22 cellular contexts compared by ENCODE assay signal in genomic region chr6:167719920-167720319, GRCh38.
A peak's percentile ranks its signal among the peaks of the same experiment; 100 is the strongest.
DNase-seq lines count a peak whose midpoint lies in the region; ATAC-seq, FAIRE-seq and TF ChIP-seq lines count a peak whose summit lies in the region.
"Had no signal": no experiment of that assay in that cellular context is flagged by ENCODE, and none has a peak within 500 bp of the region (broad histone marks: within the 10 kb centered on the region; RNA-seq: fewer than 3 reads in every experiment).

No MANE protein-coding gene starts in this region.

- H3K14ac ChIP-seq in H1 (ENCODE audit: insufficient read length) (no peak overlapping the region), mesenchymal stem cell (ENCODE audit: low read length in 2 of 2) (peak overlapping the region in 1 of 2 experiments; percentile 36)

- no peaks in the 10 kb centered on the region for H3K9me3 ChIP-seq in H1 (ENCODE audit: insufficient read depth in 2 of 2, low read depth in 1 of 2, low read length in 1 of 2)
- H3K9me3 ChIP-seq in mesenchymal stem cell (ENCODE audit: control insufficient read depth, low read length), result peaks cover 15% of the 10 kb centered on the region
- H3K9me3 ChIP-seq in upper lobe of left lung, result peaks cover 0 to 5% (median 0%) of the 10 kb centered on the region in 4 donors
- H3K9me3 ChIP-seq: MG63 had no signal

- no peak for TF ChIP-seq POLR2A in H1 (IDR thresholded peaks at IDR 0.05; ENCODE audit: control extremely low read depth in 1 of 2, low read depth in 2 of 2, low read length in 2 of 2)
- TF ChIP-seq POLR2A in upper lobe of left lung (IDR thresholded peaks at IDR 0.05), result no peak

- no peak for TF ChIP-seq RAD21 in H1 (IDR thresholded peaks at IDR 0.05 in 1 of 2, conservative IDR thresholded peaks at IDR 0.05 in 1 of 2; ENCODE audit: low read depth in 2 of 2, low read length in 2 of 2)

- H2AFZ ChIP-seq in H1 (ENCODE audit: low read length), result peak overlapping the region; percentile 64; the same call in 1 of the 2 replicates
- H2AFZ ChIP-seq in mesenchymal stem cell (ENCODE audit: low read depth, low read length), result no peak overlapping the region
- H2AFZ ChIP-seq: GM23248 had no signal

- no peak for FAIRE-seq in H1 (lab: Jason Lieb, UNC)
- FAIRE-seq: GM12892 had no signal

- POLR2A ChIA-PET in H1 (lab: Charles Lee; ENCODE audit: partially characterized antibody), result no interaction called here
- POLR2A ChIA-PET in HEK293T (lab: Yijun Ruan, JAX), result no interaction called here

- no peak overlapping the region for H3K56ac ChIP-seq in H1 (replicated peaks; ENCODE audit: insufficient read length, low read depth, low read length)

- no peaks in the 10 kb centered on the region for H4K20me1 ChIP-seq in H1 (replicated peaks in 1 of 2; ENCODE audit: control insufficient read depth in 1 of 2, insufficient read depth in 2 of 2, low read length in 2 of 2)
- H4K20me1 ChIP-seq: BLaER1 treated with 17β-estradiol and CSF1 and Interleukin-3, amounts not matched to agents 10 nM and 100 nM had no signal

- H3K4me2 ChIP-seq in H1 (ENCODE audit: insufficient read depth in 1 of 2, low read depth in 2 of 2, low read length in 2 of 2), result no peak overlapping the region
- H3K4me2 ChIP-seq in mesenchymal stem cell (ENCODE audit: low read length, poor library complexity, severe bottlenecking), result no peak overlapping the region

- ATAC-seq in upper lobe of left lung (ENCODE audit: low FRiP score in 2 of 2), result peak; percentile 15 to 21

- H3K4me3 ChIP-seq in H1 (ENCODE audit: extremely low read depth in 1 of 4, insufficient read depth in 2 of 4, low read depth in 3 of 4, low read length in 4 of 4), result no peak overlapping the region
- peak overlapping the region in 1 of 2 experiments; percentile 7 for H3K4me3 ChIP-seq in mesenchymal stem cell (ENCODE audit: insufficient read depth in 1 of 2, low read depth in 1 of 2, low read length in 2 of 2)
- no peak overlapping the region for H3K4me3 ChIP-seq in upper lobe of left lung
- H3K4me3 ChIP-seq: BLaER1 treated with 17β-estradiol and CSF1 and Interleukin-3, amounts not matched to agents 10 nM and 100 nM; GM23248; MG63 had no signal

- no peaks in the 10 kb centered on the region for H3K79me2 ChIP-seq in H1 (ENCODE audit: control insufficient read depth in 1 of 2, insufficient read depth in 2 of 2, low read length in 2 of 2)

- 89% methylated on average over 23 of the region's 23 CpGs; no CpG with 5 or more reads in 1 of the 2 experiments for WGBS in H1 (ENCODE audit: extremely low coverage in 1 of 2, insufficient coverage in 1 of 2, insufficient read length in 1 of 2, insufficient replicate concordance in 2 of 2, low coverage in 1 of 2, low lambda C conversion rate in 2 of 2, missing lambda C conversion rate in 1 of 2), 2 experiments
- 94% methylated on average over 23 of the region's 23 CpGs for WGBS in mesenchymal stem cell
- 79 to 90% methylated on average over 23 of the region's 23 CpGs for WGBS in upper lobe of left lung, 2 donors

- H3K9ac ChIP-seq in H1 (replicated peaks in 1 of 4; ENCODE audit: extremely low read depth in 1 of 4, low read depth in 3 of 4, low read length in 3 of 4) (no peak overlapping the region), mesenchymal stem cell (ENCODE audit: low read length) (no peak overlapping the region)
- H3K9ac ChIP-seq: BLaER1 treated with 17β-estradiol and CSF1 and Interleukin-3, amounts not matched to agents 10 nM and 100 nM; GM23248 had no signal

- TF ChIP-seq EP300 in H1 (IDR thresholded peaks at IDR 0.05; ENCODE audit: borderline replicate concordance in 1 of 2, low read depth in 2 of 2, low read length in 2 of 2) (no peak), upper lobe of left lung (IDR thresholded peaks at IDR 0.05) (no peak)

- H3K27me3 ChIP-seq in H1 (replicated peaks in 1 of 4; ENCODE audit: control insufficient read depth in 3 of 4, extremely low read depth in 1 of 4, insufficient read depth in 3 of 4, low read length in 3 of 4) (no peaks in the 10 kb centered on the region), mesenchymal stem cell (ENCODE audit: control insufficient read depth in 1 of 2, insufficient read depth in 1 of 2, low read length in 2 of 2) (peaks cover 6 to 38% of the 10 kb centered on the region in 2 experiments), upper lobe of left lung (no peaks in the 10 kb centered on the region)

- no peak overlapping the region for H3K27ac ChIP-seq in H1 (ENCODE audit: low read depth, low read length)
- H3K27ac ChIP-seq in mesenchymal stem cell (ENCODE audit: low read length, poor library complexity, severe bottlenecking), result no peak overlapping the region
- no peak overlapping the region for H3K27ac ChIP-seq in upper lobe of left lung
- H3K27ac ChIP-seq: BLaER1 treated with 17β-estradiol and CSF1 and Interleukin-3, amounts not matched to agents 10 nM and 100 nM; GM23248 had no signal

- H2BK15ac ChIP-seq in H1 (ENCODE audit: low read length) (no peak overlapping the region), mesenchymal stem cell (ENCODE audit: low read depth, poor library complexity, severe bottlenecking) (no peak overlapping the region)

- no peak for TF ChIP-seq CTCF in H1 (IDR thresholded peaks at IDR 0.05; ENCODE audit: control extremely low read depth in 1 of 3, insufficient read depth in 1 of 3, low read depth in 1 of 3, low read length in 3 of 3)
- TF ChIP-seq CTCF in upper lobe of left lung (IDR thresholded peaks at IDR 0.05), result no peak

- H2AK5ac ChIP-seq in H1 (ENCODE audit: low read depth, low read length) (no peak overlapping the region), mesenchymal stem cell (ENCODE audit: low read length, severe bottlenecking) (no peak overlapping the region)

- CTCF ChIA-PET in H1 (lab: Charles Lee; ENCODE audit: partially characterized antibody), result interaction anchor here (1.4 kb wide), 1 partner anchor 12 kb away, joined by 3 read pairs; no protein-coding TSS in a partner anchor
- CTCF ChIA-PET in HEK293T (lab: Yijun Ruan, JAX), result no interaction called here

- H4K5ac ChIP-seq in H1 (ENCODE audit: insufficient read length, low read depth, low read length), result no peak overlapping the region

- H2BK5ac ChIP-seq in H1 (ENCODE audit: low read depth, low read length), result no peak overlapping the region; the same call in 1 of the 2 replicates
- no peak overlapping the region for H2BK5ac ChIP-seq in mesenchymal stem cell (ENCODE audit: low read depth, low read length, poor library complexity, severe bottlenecking)

- H2BK12ac ChIP-seq in H1 (ENCODE audit: low read depth, low read length), result no peak overlapping the region
- H2BK12ac ChIP-seq in mesenchymal stem cell (ENCODE audit: low read length in 2 of 2), result no peak overlapping the region

- H4K8ac ChIP-seq in H1 (ENCODE audit: extremely low read depth, insufficient read depth, low read length) (no peak overlapping the region), mesenchymal stem cell (ENCODE audit: low read length) (no peak overlapping the region)

- H3K79me1 ChIP-seq in H1 (ENCODE audit: low read depth, low read length) (no peaks in the 10 kb centered on the region), mesenchymal stem cell (replicated peaks; ENCODE audit: low read length, poor library complexity, severe bottlenecking) (no peaks in the 10 kb centered on the region)

- no peak overlapping the region for H3K18ac ChIP-seq in H1 (ENCODE audit: extremely low read depth, low read length)
- no peak overlapping the region for H3K18ac ChIP-seq in mesenchymal stem cell (ENCODE audit: low read depth in 1 of 2, low read length in 2 of 2)

- no peak overlapping the region for H4K91ac ChIP-seq in H1 (replicated peaks; ENCODE audit: insufficient read length, low read length)
- peak overlapping the region; percentile 27 for H4K91ac ChIP-seq in mesenchymal stem cell (ENCODE audit: low read length)

- no peaks in the 10 kb centered on the region for H3K36me3 ChIP-seq in H1 (ENCODE audit: control insufficient read depth in 2 of 4, insufficient read depth in 4 of 4, low read length in 3 of 4)
- H3K36me3 ChIP-seq in mesenchymal stem cell (ENCODE audit: control insufficient read depth in 1 of 2, insufficient read depth in 2 of 2, low read depth in 1 of 2, low read length in 2 of 2), result no peaks in the 10 kb centered on the region
- no peaks in the 10 kb centered on the region for H3K36me3 ChIP-seq in upper lobe of left lung
- H3K36me3 ChIP-seq: BLaER1 treated with 17β-estradiol and CSF1 and Interleukin-3, amounts not matched to agents 10 nM and 100 nM; MG63 had no signal

- peak; percentile 39 for DNase-seq in activated effector memory CD4-positive, alpha-beta T cell treated with anti-CD3 and anti-CD28 coated beads, Interleukin-2, amount 50 U/mL, for 16 hours
- no peak for DNase-seq in activated effector memory CD4-positive, alpha-beta T cell treated with Interleukin-2 at 50 U/mL for 16 hours
- DNase-seq in H1 (ENCODE audit: low read depth in 1 of 2, low spot score in 2 of 2) (no peak), mesenchymal stem cell (no peak), upper lobe of left lung (peak in 1 of 2 donors; percentile 66), H4 (ENCODE audit: low spot score) (no peak), cortex of kidney (lab: John Stamatoyannopoulos, UW) (no peak), HEK293T (ENCODE audit: extremely low spot score) (no peak)
- DNase-seq: 8988T; Caco-2; CD4-positive, alpha-beta memory T cell; GM23248; MG63; NCI-H1048; NCI-H1417 treated with DMSO at 0.1 percent for 48 hours; NCI-H187; NCI-H446 treated with DMSO at 0.1 percent for 48 hours; NCI-H526 treated with DMSO at 0.1 percent for 48 hours; OCI-M1; Right ventricle myocardium superior had no signal

- H3K23ac ChIP-seq in H1 (ENCODE audit: insufficient read length) (no peak overlapping the region), mesenchymal stem cell (ENCODE audit: low read length in 2 of 2) (no peak overlapping the region)

- H3K23me2 ChIP-seq in H1 (ENCODE audit: low read depth, low read length), result no peaks in the 10 kb centered on the region

- no peak overlapping the region for H2BK20ac ChIP-seq in H1 (ENCODE audit: low read length)

- H2BK120ac ChIP-seq in H1 (replicated peaks; ENCODE audit: low read depth, low read length), result no peak overlapping the region
- H2BK120ac ChIP-seq in mesenchymal stem cell (ENCODE audit: low read depth, low read length), result no peak overlapping the region

- H3K4me1 ChIP-seq in H1 (replicated peaks in 1 of 4; ENCODE audit: control insufficient read depth in 3 of 4, insufficient read depth in 4 of 4, low read length in 3 of 4), result no peaks in the 10 kb centered on the region; a peak in 1 of 7 replicates
- no peaks in the 10 kb centered on the region for H3K4me1 ChIP-seq in mesenchymal stem cell (ENCODE audit: control insufficient read depth, insufficient read depth, low read depth, low read length)
- peaks cover 0 to 3% (median 0%) of the 10 kb centered on the region in 4 donors for H3K4me1 ChIP-seq in upper lobe of left lung
- H3K4me1 ChIP-seq: Caco-2 had no signal

- no peak overlapping the region for H3K4ac ChIP-seq in H1 (replicated peaks; ENCODE audit: insufficient read length, low read depth, low read length)
- no peak overlapping the region for H3K4ac ChIP-seq in mesenchymal stem cell (ENCODE audit: low read depth in 1 of 2, low read length in 2 of 2)

TF ChIP-seq in H1, 55 proteins besides CTCF, POLR2A, EP300 and RAD21 (continues in another document):
- TF ChIP-seq YY1 (IDR thresholded peaks at IDR 0.05; ENCODE audit: low read depth, low read length) (no peak), SAP30 (IDR thresholded peaks at IDR 0.05; ENCODE audit: insufficient read depth, insufficient replicate concordance, low read length) (no peak)

TF ChIP-seq in HEK293T, 16 proteins besides CTCF, POLR2A, EP300 and RAD21 (continues in another document):
- no peak for TF ChIP-seq FOXK2 (IDR thresholded peaks at IDR 0.05)
- TF ChIP-seq SUZ12 (IDR thresholded peaks at IDR 0.05), result no peak
